ENCODE assay signal across 1 cellular context in genomic region chr5:178106086-178106485, GRCh38.
TF ChIP-seq lines count a peak whose summit lies in the region.

No MANE protein-coding gene starts in this region.

TF ChIP-seq in K562, 482 proteins besides CTCF, POLR2A, EP300 and RAD21:
- TF ChIP-seq GATA2 (CRISPR knock-in tag; IDR thresholded peaks at IDR 0.05) (no peak), ZBTB49 (CRISPR knock-in tag; IDR thresholded peaks at IDR 0.05; ENCODE audit: borderline replicate concordance) (no peak), ZNF121 (CRISPR knock-in tag; conservative IDR thresholded peaks at IDR 0.05) (peak; percentile 42; the same call in 1 of the 2 replicates)
TF ChIP-seq in K562: peak in this region for 1.
